31 cellular contexts compared by ENCODE assay signal in the genomic region with DNA sequence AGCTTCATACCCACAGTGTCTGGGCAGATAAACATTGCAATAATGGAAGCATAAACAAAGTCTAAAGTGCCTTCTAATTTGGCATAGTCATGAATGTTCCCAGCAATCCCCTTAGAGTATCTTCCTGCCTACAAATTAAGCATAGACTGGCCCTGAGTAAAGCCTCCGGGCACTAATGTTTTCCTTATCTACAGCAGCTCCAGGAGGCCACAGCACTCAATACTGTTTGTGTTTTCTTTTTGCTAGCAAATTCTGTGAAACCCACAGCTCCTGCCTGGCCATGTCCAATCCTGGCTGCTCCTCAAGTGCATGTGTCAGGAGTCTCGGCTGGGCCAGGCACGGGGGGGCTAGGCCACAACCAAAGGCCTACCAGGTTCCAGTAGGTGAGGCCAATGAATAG.
DNase-seq lines count a peak whose midpoint lies in the region; ATAC-seq, FAIRE-seq and TF ChIP-seq lines count a peak whose summit lies in the region.
"Had no signal": no experiment of that assay in that cellular context is flagged by ENCODE, and none has a peak within 500 bp of the region (broad histone marks: within the 10 kb centered on the region; RNA-seq: fewer than 3 reads in every experiment).

No MANE protein-coding gene starts in this region.

- H2AFZ ChIP-seq in H9 (ENCODE audit: low read length) (no peak overlapping the region), astrocyte (ENCODE audit: low read depth, low read length) (no peak overlapping the region)

- H3K4me3 ChIP-seq in astrocyte (ENCODE audit: insufficient read depth, low read depth, low read length): no peak overlapping the region
- H3K4me3 ChIP-seq: ovary, spleen, upper lobe of right lung had no signal

- H3K9me3 ChIP-seq in H9 (ENCODE audit: control insufficient read depth, low read depth, low read length) (no peaks in the 10 kb centered on the region), astrocyte (ENCODE audit: insufficient read depth, low read depth, low read length) (no peaks in the 10 kb centered on the region)
- H3K9me3 ChIP-seq: ovary, spleen, upper lobe of right lung had no signal

- DNase-seq in AG09319 (ENCODE audit: extremely low read depth, low read depth): peak; percentile 11
- no peak for DNase-seq in H9
- DNase-seq in astrocyte (ENCODE audit: low read depth): peak; percentile 14
- DNase-seq in islet precursor cell: peak; percentile 83
- DNase-seq in activated CD8-positive, alpha-beta T cell treated with anti-CD3 and anti-CD28 coated beads for 36 hours: no peak
- no peak for DNase-seq in DMS79 (lab: John Stamatoyannopoulos, UW)
- DNase-seq in head of caudate nucleus: no peak
- DNase-seq: activated effector memory CD4-positive, alpha-beta T cell treated with anti-CD3 and anti-CD28 coated beads, Interleukin-2, amount 50 U/mL, for 16 hours; activated naive CD8-positive, alpha-beta T cell treated with anti-CD3 and anti-CD28 coated beads, Interleukin-2, amount 10 ng/mL, durations not matched to agents 7 days and 5 days; CD8-positive, alpha-beta memory T cell; DMS 273 treated with DMSO at 0.1 percent for 48 hours; effector CD8-positive, alpha-beta T cell; foreskin keratinocyte; hippocampal formation; immature natural killer cell; NCI-H1436; NCI-H2107; NCI-H774; nephron progenitor cell; ovary; RPMI8226; spleen; T-helper 17 cell; upper lobe of right lung had no signal

- H2BK120ac ChIP-seq in H9 (ENCODE audit: low read depth, low read length, poor library complexity, severe bottlenecking): no peak overlapping the region

- H4K5ac ChIP-seq in H9 (ENCODE audit: insufficient read length, low read depth, low read length): no peak overlapping the region

- no peak overlapping the region for H3T11ph ChIP-seq in H9 (ENCODE audit: low read length)

- intact Hi-C loops in activated CD8-positive, alpha-beta T cell treated with anti-CD3 and anti-CD28 coated beads for 36 hours (cut with micrococcal nuclease): no loop called here
- intact Hi-C loops in head of caudate nucleus (cut with DNase I): loop anchor here (10.0 kb wide), 1 partner anchor 494 kb away; no protein-coding TSS in a partner anchor

- H3K27me3 Mint-ChIP-seq in H9 (ENCODE audit: low read depth): no peaks in the 10 kb centered on the region; the same call in 1 of the 2 replicates
- no peaks in the 10 kb centered on the region for H3K27me3 Mint-ChIP-seq in astrocyte (ENCODE audit: low read depth, unreplicated experiment)
- peaks cover 11% of the 10 kb centered on the region for H3K27me3 Mint-ChIP-seq in activated CD8-positive, alpha-beta T cell treated with anti-CD3 and anti-CD28 coated beads for 36 hours

- H2BK20ac ChIP-seq in H9 (ENCODE audit: low read depth, low read length, poor library complexity, severe bottlenecking): peak overlapping the region; percentile 26

- H3K9me3 Mint-ChIP-seq in H9 (no peaks in the 10 kb centered on the region), astrocyte (ENCODE audit: unreplicated experiment) (no peaks in the 10 kb centered on the region)
- no peaks in the 10 kb centered on the region for H3K9me3 Mint-ChIP-seq in activated CD8-positive, alpha-beta T cell treated with anti-CD3 and anti-CD28 coated beads for 36 hours
- H3K9me3 Mint-ChIP-seq: activated naive CD8-positive, alpha-beta T cell treated with anti-CD3 and anti-CD28 coated beads, Interleukin-2, amount 10 ng/mL, durations not matched to agents 7 days and 5 days; brain; CD8-positive, alpha-beta memory T cell; nephron progenitor cell had no signal

- no peaks in the 10 kb centered on the region for H3K79me1 ChIP-seq in H9 (ENCODE audit: insufficient read depth, low read depth, low read length, poor library complexity, severe bottlenecking)

- no peak for ATAC-seq in activated CD8-positive, alpha-beta T cell treated with anti-CD3 and anti-CD28 coated beads for 36 hours
- no peak for ATAC-seq in HG02938 (IDR thresholded peaks at IDR 0.05; ENCODE audit: unreplicated experiment)
- ATAC-seq: foreskin keratinocyte, HCT116, T-helper 17 cell, upper lobe of right lung had no signal

- peaks cover 3% of the 10 kb centered on the region; the same call in 1 of the 2 replicates for H3K4me1 ChIP-seq in H9 (ENCODE audit: insufficient read depth, low read length)
- peaks cover 10% of the 10 kb centered on the region for H3K4me1 ChIP-seq in astrocyte (ENCODE audit: insufficient read depth, low read length)
- H3K4me1 ChIP-seq: upper lobe of right lung had no signal

- no peaks in the 10 kb centered on the region for H3K23me2 ChIP-seq in H9 (ENCODE audit: insufficient read length, low read depth, low read length, poor library complexity, severe bottlenecking)

- H3K23ac ChIP-seq in H9 (ENCODE audit: insufficient read length, low read depth, low read length): no peak overlapping the region

- H3K4me1 Mint-ChIP-seq in H9 (peaks cover 6 to 9% of the 10 kb centered on the region in 2 experiments), astrocyte (ENCODE audit: low read depth, unreplicated experiment) (peaks cover 5% of the 10 kb centered on the region)
- H3K4me1 Mint-ChIP-seq in activated CD8-positive, alpha-beta T cell treated with anti-CD3 and anti-CD28 coated beads for 36 hours (ENCODE audit: low read depth): no peaks in the 10 kb centered on the region

- H3K4me3 Mint-ChIP-seq in H9 (no peak overlapping the region), astrocyte (ENCODE audit: unreplicated experiment) (no peak overlapping the region)
- H3K4me3 Mint-ChIP-seq in activated CD8-positive, alpha-beta T cell treated with anti-CD3 and anti-CD28 coated beads for 36 hours: no peak overlapping the region
- H3K4me3 Mint-ChIP-seq: activated naive CD8-positive, alpha-beta T cell treated with anti-CD3 and anti-CD28 coated beads, Interleukin-2, amount 10 ng/mL, durations not matched to agents 7 days and 5 days; B cell; brain; CD8-positive, alpha-beta memory T cell; immature natural killer cell; nephron progenitor cell; T-helper 17 cell had no signal

- no peak overlapping the region for H4K8ac ChIP-seq in H9 (replicated peaks; ENCODE audit: insufficient read length, low read depth, low read length)

- no peak overlapping the region for H2BK15ac ChIP-seq in H9 (ENCODE audit: low read depth, low read length)

- H4K91ac ChIP-seq in H9 (ENCODE audit: insufficient read length, low read depth, low read length): no peak overlapping the region

- TF ChIP-seq CTCF in AG09319 (IDR thresholded peaks at IDR 0.05; ENCODE audit: low read depth, low read length): no peak
- TF ChIP-seq CTCF in H9 (conservative IDR thresholded peaks at IDR 0.05): no peak
- TF ChIP-seq CTCF in astrocyte (IDR thresholded peaks at IDR 0.05; ENCODE audit: insufficient read depth, low read depth, low read length): no peak
- no peak for TF ChIP-seq CTCF in activated CD8-positive, alpha-beta T cell treated with anti-CD3 and anti-CD28 coated beads for 36 hours (IDR thresholded peaks at IDR 0.05)

- POLR2A ChIA-PET in activated CD8-positive, alpha-beta T cell treated with anti-CD3 and anti-CD28 coated beads for 36 hours (lab: Charles Lee): no interaction called here

- no peak for FAIRE-seq in astrocyte (lab: Jason Lieb, UNC)
- FAIRE-seq: colon, G401.6 had no signal

- no CpG with 5 or more reads among the region's 3 CpGs for WGBS in H9 (ENCODE audit: extremely low coverage, insufficient read length, low lambda C conversion rate)

- H3K9ac ChIP-seq in H9 (ENCODE audit: extremely low read depth, insufficient read length, low read length): no peak overlapping the region
- no peak overlapping the region for H3K9ac ChIP-seq in astrocyte (ENCODE audit: low read length)
- H3K9ac ChIP-seq: KMS-11 had no signal

- H3K14ac ChIP-seq in H9 (ENCODE audit: insufficient read depth, low read length): no peak overlapping the region

- H3K27ac ChIP-seq in H9 (ENCODE audit: insufficient read length, low read depth, low read length): no peak overlapping the region
- H3K27ac ChIP-seq in astrocyte (ENCODE audit: low read depth, low read length): no peak overlapping the region
- H3K27ac ChIP-seq: foreskin keratinocyte, KMS-11, ovary, upper lobe of right lung had no signal

- H4K20me1 ChIP-seq in H9 (ENCODE audit: control insufficient read depth, insufficient read depth, insufficient read length): no peaks in the 10 kb centered on the region
- H4K20me1 ChIP-seq in astrocyte (ENCODE audit: insufficient read depth, low read length): no peaks in the 10 kb centered on the region

- H3K79me2 ChIP-seq in H9 (ENCODE audit: insufficient read depth, low read length) (no peaks in the 10 kb centered on the region), astrocyte (ENCODE audit: insufficient read depth, low read length) (no peaks in the 10 kb centered on the region)

- no peaks in the 10 kb centered on the region for H3K27me3 ChIP-seq in H9 (ENCODE audit: insufficient read depth, low read length)
- H3K27me3 ChIP-seq in astrocyte (ENCODE audit: insufficient read depth, low read length): no peaks in the 10 kb centered on the region
- H3K27me3 ChIP-seq: ovary, spleen, upper lobe of right lung had no signal

- no peak overlapping the region for H3K18ac ChIP-seq in H9 (ENCODE audit: insufficient read length, low read depth, low read length)

- no peak overlapping the region for H3K4ac ChIP-seq in H9 (ENCODE audit: low read depth, low read length)

- no peak overlapping the region for H3K56ac ChIP-seq in H9 (ENCODE audit: insufficient read length, low read depth, low read length)

- no peak overlapping the region for H2BK5ac ChIP-seq in H9 (ENCODE audit: insufficient read length, low read length)

- no peaks in the 10 kb centered on the region for H3K36me3 Mint-ChIP-seq in H9 (ENCODE audit: insufficient read depth in 1 of 3, low read depth in 3 of 3)
- no peaks in the 10 kb centered on the region for H3K36me3 Mint-ChIP-seq in astrocyte (ENCODE audit: low read depth, unreplicated experiment)
- H3K36me3 Mint-ChIP-seq in activated CD8-positive, alpha-beta T cell treated with anti-CD3 and anti-CD28 coated beads for 36 hours (ENCODE audit: low read depth): no peaks in the 10 kb centered on the region
- H3K36me3 Mint-ChIP-seq: activated naive CD8-positive, alpha-beta T cell treated with anti-CD3 and anti-CD28 coated beads, Interleukin-2, amount 10 ng/mL, durations not matched to agents 7 days and 5 days; CD8-positive, alpha-beta memory T cell; immature natural killer cell had no signal

- no peak overlapping the region for H3K27ac Mint-ChIP-seq in H9
- H3K27ac Mint-ChIP-seq in astrocyte (ENCODE audit: unreplicated experiment): no peak overlapping the region
- no peak overlapping the region for H3K27ac Mint-ChIP-seq in activated CD8-positive, alpha-beta T cell treated with anti-CD3 and anti-CD28 coated beads for 36 hours
- H3K27ac Mint-ChIP-seq: activated naive CD8-positive, alpha-beta T cell treated with anti-CD3 and anti-CD28 coated beads, Interleukin-2, amount 10 ng/mL, durations not matched to agents 7 days and 5 days; B cell; brain; CD8-positive, alpha-beta memory T cell; immature natural killer cell; nephron progenitor cell; T-helper 17 cell had no signal

- no peak overlapping the region for H3K4me2 ChIP-seq in H9 (ENCODE audit: insufficient read depth, insufficient read length, low read length)
- H3K4me2 ChIP-seq in astrocyte (ENCODE audit: low read length): no peak overlapping the region
- H3K4me2 ChIP-seq: KMS-11 had no signal

- CTCF ChIA-PET in activated CD8-positive, alpha-beta T cell treated with anti-CD3 and anti-CD28 coated beads for 36 hours (lab: Charles Lee): interaction anchor here (0.8 to 2.1 kb wide), 3 partner anchors 25 to 274 kb away, joined by 3 to 11 read pairs (median 3); a partner anchor contains a TSS

- no peaks in the 10 kb centered on the region for H3K36me3 ChIP-seq in astrocyte (ENCODE audit: insufficient read depth, low read length)
- H3K36me3 ChIP-seq: ovary, spleen, upper lobe of right lung had no signal

- H2AK5ac ChIP-seq in H9 (ENCODE audit: insufficient read length, low read length): no peak overlapping the region

- H2BK12ac ChIP-seq in H9 (ENCODE audit: insufficient read length, low read depth, low read length): no peak overlapping the region

Comparison
In these comparisons a context has a peak if more than half of its experiments do, and no peak if none do; other contexts are left out.
1. DNase-seq: peak in AG09319 (single experiment), astrocyte (single experiment) and islet precursor cell (single experiment); none in H9 (single experiment), activated CD8-positive, alpha-beta T cell treated with anti-CD3 and anti-CD28 coated beads for 36 hours (single experiment), DMS79 (single experiment) and head of caudate nucleus (0 of 42).